In the genomic region with DNA sequence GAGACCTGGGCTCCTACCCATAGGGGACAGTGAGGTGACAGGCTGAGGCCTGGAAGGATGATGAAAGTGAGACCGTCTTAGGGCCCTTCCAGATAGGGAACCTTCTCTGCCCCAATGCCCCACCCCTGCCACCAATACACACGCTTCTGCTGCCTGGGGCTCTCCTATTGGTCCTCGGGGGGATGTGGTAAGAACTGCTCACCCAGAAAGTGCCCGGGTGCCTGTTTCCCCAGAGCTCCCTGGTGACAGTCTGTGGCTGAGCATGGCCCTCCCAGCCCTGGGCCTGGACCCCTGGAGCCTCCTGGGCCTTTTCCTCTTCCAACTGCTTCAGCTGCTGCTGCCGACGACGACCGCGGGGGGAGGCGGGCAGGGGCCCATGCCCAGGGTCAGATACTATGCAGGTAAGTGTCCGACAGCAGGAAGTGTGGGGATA, we compare ENCODE assay signal across 8 cellular contexts. TPM values are rescaled to one million over a fixed set of nuclear protein-coding genes. Genes with fewer than 3 reads are reported as not detected.
A peak's percentile ranks its signal among the peaks of the same experiment; 100 is the strongest.
DNase-seq lines count a peak whose midpoint lies in the region; ATAC-seq and TF ChIP-seq lines count a peak whose summit lies in the region.

No MANE protein-coding gene starts in this region.

- H3K9me3 ChIP-seq in right atrium auricular region (no peaks in the 10 kb centered on the region), neural progenitor cell (ENCODE audit: low read depth) (no peaks in the 10 kb centered on the region)

- intact Hi-C loops in Right ventricle myocardium inferior (cut with DNase I) = no loop called here

- H3F3A ChIP-seq in neural progenitor cell (ENCODE audit: low read depth) = peaks cover 8% of the 10 kb centered on the region

- H3K79me2 ChIP-seq in neural progenitor cell (ENCODE audit: low read depth) = no peaks in the 10 kb centered on the region

- H3K4me1 ChIP-seq in right atrium auricular region = no peaks in the 10 kb centered on the region
- peaks cover 18% of the 10 kb centered on the region for H3K4me1 ChIP-seq in neural progenitor cell

- H3K27me3 ChIP-seq in right atrium auricular region (no peaks in the 10 kb centered on the region), neural progenitor cell (peaks cover 6% of the 10 kb centered on the region)

- H3K36me3 ChIP-seq in right atrium auricular region = no peaks in the 10 kb centered on the region
- H3K36me3 ChIP-seq in neural progenitor cell = no peaks in the 10 kb centered on the region

- TF ChIP-seq CTCF in right atrium auricular region (IDR thresholded peaks at IDR 0.05) (no peak), neural progenitor cell (IDR thresholded peaks at IDR 0.05) (no peak)

- no peak overlapping the region for H2AFZ ChIP-seq in neural progenitor cell (replicated peaks)

- H4K20me1 ChIP-seq in neural progenitor cell (ENCODE audit: low read depth) = no peaks in the 10 kb centered on the region

- no peaks in the 10 kb centered on the region for H3K27me3 Mint-ChIP-seq in activated T-cell treated with anti-CD3 and anti-CD28 coated beads, Interleukin-2, amount 50 U/mL, for 72 hours (ENCODE audit: low read depth)
- H3K27me3 Mint-ChIP-seq in neural progenitor cell (ENCODE audit: insufficient read depth, low read depth) = peaks cover 21% of the 10 kb centered on the region

- ATAC-seq in Right ventricle myocardium inferior (peak; percentile 61), HG03175 (IDR thresholded peaks at IDR 0.05; ENCODE audit: unreplicated experiment) (peak; percentile 58), HG03565 (IDR thresholded peaks at IDR 0.05; ENCODE audit: unreplicated experiment) (no peak)
- ATAC-seq in activated T-cell treated with anti-CD3 and anti-CD28 coated beads, Interleukin-2, amount 50 U/mL, for 72 hours (replicated peaks in 1 of 2) = peak; percentile 92 to 95

- peak overlapping the region; percentile 68 for H3K27ac Mint-ChIP-seq in activated T-cell treated with anti-CD3 and anti-CD28 coated beads, Interleukin-2, amount 50 U/mL, for 72 hours
- H3K27ac Mint-ChIP-seq in neural progenitor cell = no peak overlapping the region

- DNase-seq in Right ventricle myocardium inferior (ENCODE audit: missing footprints) (peak; percentile 87), right atrium auricular region (ENCODE audit: low spot score) (no peak), pons (ENCODE audit: low spot score) (peak; percentile 58), neural progenitor cell (ENCODE audit: low spot score) (no peak), DMS79 (lab: John Stamatoyannopoulos, UW) (no peak)
- DNase-seq in activated T-cell treated with anti-CD3 and anti-CD28 coated beads, Interleukin-2, amount 50 U/mL, for 72 hours = peak; percentile 77 to 85

- H3K4me2 ChIP-seq in neural progenitor cell = no peak overlapping the region

- H3K9me3 Mint-ChIP-seq in activated T-cell treated with anti-CD3 and anti-CD28 coated beads, Interleukin-2, amount 50 U/mL, for 72 hours = no peaks in the 10 kb centered on the region
- no peaks in the 10 kb centered on the region for H3K9me3 Mint-ChIP-seq in neural progenitor cell

- peaks cover 5 to 31% of the 10 kb centered on the region in 2 donors for H3K36me3 Mint-ChIP-seq in activated T-cell treated with anti-CD3 and anti-CD28 coated beads, Interleukin-2, amount 50 U/mL, for 72 hours (ENCODE audit: insufficient read depth in 2 of 2)
- no peaks in the 10 kb centered on the region for H3K36me3 Mint-ChIP-seq in neural progenitor cell

- peak overlapping the region; percentile 82 to 97 for H3K4me3 Mint-ChIP-seq in activated T-cell treated with anti-CD3 and anti-CD28 coated beads, Interleukin-2, amount 50 U/mL, for 72 hours
- H3K4me3 Mint-ChIP-seq in neural progenitor cell = no peak overlapping the region

- H3K4me3 ChIP-seq in right atrium auricular region (no peak overlapping the region), neural progenitor cell (no peak overlapping the region)

- H3K27ac ChIP-seq in right atrium auricular region (no peak overlapping the region), neural progenitor cell (no peak overlapping the region)

- H3K4me1 Mint-ChIP-seq in activated T-cell treated with anti-CD3 and anti-CD28 coated beads, Interleukin-2, amount 50 U/mL, for 72 hours (ENCODE audit: low read depth) = peaks cover 97% of the 10 kb centered on the region
- peaks cover 43% of the 10 kb centered on the region for H3K4me1 Mint-ChIP-seq in neural progenitor cell

- no peak overlapping the region for H3K9ac ChIP-seq in neural progenitor cell

RNA-seq across cellular contexts. Expression of a gene that starts 0.9 kb away (rescaled TPM):
- total RNA-seq in Right ventricle myocardium inferior (2.2 TPM), right atrium auricular region (1 to 10 TPM; 2.0 to 4.2 TPM), neural progenitor cell (ENCODE audit: low replicate concordance) (0.69 and 1.8 TPM in 2 replicates)
- total RNA-seq in activated T-cell treated with anti-CD3 and anti-CD28 coated beads, Interleukin-2, amount 50 U/mL, for 72 hours = 10 to 100 TPM; 63.7 to 80.3 TPM

RNA-seq across cellular contexts. Expression of a gene that starts 39.6 kb away (rescaled TPM):
- total RNA-seq in Right ventricle myocardium inferior (16.3 TPM), right atrium auricular region (10 to 100 TPM; 15.5 to 18.5 TPM), neural progenitor cell (ENCODE audit: low replicate concordance) (4.6 and 9.4 TPM in 2 replicates)
- 10 to 100 TPM; 52.3 to 71.0 TPM for total RNA-seq in activated T-cell treated with anti-CD3 and anti-CD28 coated beads, Interleukin-2, amount 50 U/mL, for 72 hours

RNA-seq across cellular contexts. Expression of a gene that starts 39.8 kb away (rescaled TPM):
- total RNA-seq in Right ventricle myocardium inferior (288 TPM), right atrium auricular region (100 to 1,000 TPM; 258 to 273 TPM), neural progenitor cell (ENCODE audit: low replicate concordance) (20.5 and 35.8 TPM in 2 replicates)
- 100 to 1,000 TPM; 125 to 159 TPM for total RNA-seq in activated T-cell treated with anti-CD3 and anti-CD28 coated beads, Interleukin-2, amount 50 U/mL, for 72 hours

RNA-seq across cellular contexts. Expression of a gene that starts 58.5 kb away (rescaled TPM):
- 68.6 TPM for total RNA-seq in Right ventricle myocardium inferior
- total RNA-seq in right atrium auricular region = 10 to 100 TPM; 81.8 to 88.3 TPM
- total RNA-seq in activated T-cell treated with anti-CD3 and anti-CD28 coated beads, Interleukin-2, amount 50 U/mL, for 72 hours = 100 to 1,000 TPM; 122 to 127 TPM
- total RNA-seq in neural progenitor cell (ENCODE audit: low replicate concordance) = 99.3 and 103 TPM in 2 replicates

Comparison
In these comparisons a context has a peak if more than half of its experiments do, and no peak if none do; other contexts are left out.
1. DNase-seq: peak in Right ventricle myocardium inferior (single experiment), activated T-cell treated with anti-CD3 and anti-CD28 coated beads, Interleukin-2, amount 50 U/mL, for 72 hours (2 of 2) and pons (single experiment); none in right atrium auricular region (single experiment), neural progenitor cell (single experiment) and DMS79 (single experiment).
2. RNA of a gene that starts 0.9 kb away (total RNA-seq): 63.7 to 80.3 TPM in activated T-cell treated with anti-CD3 and anti-CD28 coated beads, Interleukin-2, amount 50 U/mL, for 72 hours; 2.0 to 4.2 TPM in right atrium auricular region, 2.2 TPM in Right ventricle myocardium inferior (single experiment) and 0.69 to 1.8 TPM in neural progenitor cell; every median in the first group is over 10 times any median in the second.